19 cellular contexts compared by ENCODE assay signal in the genomic region with DNA sequence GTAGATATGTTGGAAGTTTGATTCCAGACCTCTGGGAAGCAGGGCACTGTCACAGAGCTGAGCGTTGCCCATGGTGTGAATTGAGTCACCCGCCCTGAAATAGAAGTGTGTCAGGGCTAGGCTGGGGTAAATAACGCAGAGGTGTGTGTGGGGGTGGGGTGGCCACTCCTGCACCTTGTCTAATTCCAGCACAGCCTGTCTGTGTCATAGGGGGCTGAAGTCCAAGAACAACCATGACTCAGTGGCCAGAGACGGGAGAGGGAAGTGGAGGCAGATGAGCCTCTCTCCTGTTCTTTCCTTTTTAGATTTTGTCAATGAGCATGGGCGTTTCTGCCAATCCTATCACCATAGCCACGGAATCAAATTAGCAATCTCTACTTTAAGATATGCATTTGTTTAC.
"Had no signal": no experiment of that assay in that cellular context is flagged by ENCODE, and none has a peak within 500 bp of the region (broad histone marks: within the 10 kb centered on the region; RNA-seq: fewer than 3 reads in every experiment).

No MANE protein-coding gene starts in this region.

- H3K4me3 Mint-ChIP-seq: activated CD8-positive, alpha-beta T cell treated with anti-CD3 and anti-CD28 coated beads for 36 hours; activated naive CD4-positive, alpha-beta T cell treated with anti-CD3 and anti-CD28 coated beads for 36 hours; activated naive CD8-positive, alpha-beta T cell treated with anti-CD3 and anti-CD28 coated beads, Interleukin-2, amount 50 U/mL, for 24 hours; activated T-cell treated with anti-CD3 and anti-CD28 coated beads, Interleukin-2, amount 50 U/mL, for 24 hours; effector memory CD8-positive, alpha-beta T cell; natural killer cell; stimulated activated effector memory CD8-positive, alpha-beta T cell treated with anti-CD3 and anti-CD28 coated beads, Interleukin-12 subunit alpha, Interleukin-12 subunit beta, amount 100 ng/mL, for 72 hours; T-helper 2 cell treated with Interferon-gamma antibody and Interleukin-4, amounts not matched to agents 5 μg/mL and 100 μg/mL, for 36 hours; type B pancreatic cell; WTC11 had no signal

- H3K9me3 Mint-ChIP-seq: activated CD8-positive, alpha-beta T cell treated with anti-CD3 and anti-CD28 coated beads for 36 hours; type B pancreatic cell had no signal

- H3K4me1 Mint-ChIP-seq: activated naive CD8-positive, alpha-beta T cell treated with anti-CD3 and anti-CD28 coated beads, Interleukin-2, amount 50 U/mL, for 24 hours; natural killer cell; stimulated activated effector memory CD8-positive, alpha-beta T cell treated with anti-CD3 and anti-CD28 coated beads, Interleukin-12 subunit alpha, Interleukin-12 subunit beta, amount 100 ng/mL, for 72 hours; WTC11 had no signal

- DNase-seq: activated CD4-positive, alpha-beta T cell treated with anti-CD3 and anti-CD28 coated beads for 4 hours; activated CD8-positive, alpha-beta T cell treated with anti-CD3 and anti-CD28 coated beads for 36 hours; activated naive CD4-positive, alpha-beta T cell treated with anti-CD3 and anti-CD28 coated beads for 36 hours; activated naive CD8-positive, alpha-beta T cell treated with anti-CD3 and anti-CD28 coated beads, Interleukin-2, amount 50 U/mL, for 24 hours; activated T-cell treated with anti-CD3 and anti-CD28 coated beads, Interleukin-2, amount 50 U/mL, for 24 hours; effector memory CD8-positive, alpha-beta T cell; islet precursor cell; left lung; natural killer cell; pancreas; right lobe of liver; stimulated activated CD4-positive, alpha-beta T cell treated with anti-CD3 and anti-CD28 coated beads, Interleukin-4, amount 100 ng/mL, for 1 hour; stomach had no signal

- H3K27ac Mint-ChIP-seq: activated CD8-positive, alpha-beta T cell treated with anti-CD3 and anti-CD28 coated beads for 36 hours; activated naive CD4-positive, alpha-beta T cell treated with anti-CD3 and anti-CD28 coated beads for 36 hours; activated naive CD8-positive, alpha-beta T cell treated with anti-CD3 and anti-CD28 coated beads, Interleukin-2, amount 50 U/mL, for 24 hours; activated T-cell treated with anti-CD3 and anti-CD28 coated beads, Interleukin-2, amount 50 U/mL, for 24 hours; effector memory CD8-positive, alpha-beta T cell; natural killer cell; stimulated activated effector memory CD8-positive, alpha-beta T cell treated with anti-CD3 and anti-CD28 coated beads, Interleukin-12 subunit alpha, Interleukin-12 subunit beta, amount 100 ng/mL, for 72 hours; T-helper 2 cell treated with Interferon-gamma antibody and Interleukin-4, amounts not matched to agents 5 μg/mL and 100 μg/mL, for 36 hours; type B pancreatic cell; WTC11 had no signal

- H3K36me3 Mint-ChIP-seq: natural killer cell; stimulated activated effector memory CD8-positive, alpha-beta T cell treated with anti-CD3 and anti-CD28 coated beads, Interleukin-12 subunit alpha, Interleukin-12 subunit beta, amount 100 ng/mL, for 72 hours; type B pancreatic cell had no signal

- H3K4me1 ChIP-seq: left lung, pancreas, right lobe of liver, stomach had no signal

- ATAC-seq: activated CD8-positive, alpha-beta T cell treated with anti-CD3 and anti-CD28 coated beads for 36 hours; activated naive CD8-positive, alpha-beta T cell treated with anti-CD3 and anti-CD28 coated beads, Interleukin-2, amount 50 U/mL, for 24 hours; effector memory CD8-positive, alpha-beta T cell; left lung; natural killer cell; pancreas; right lobe of liver; stimulated activated effector memory CD8-positive, alpha-beta T cell treated with anti-CD3 and anti-CD28 coated beads, Interleukin-12 subunit alpha, Interleukin-12 subunit beta, amount 100 ng/mL, for 72 hours; WTC11 had no signal

- H3K4me3 ChIP-seq: left lung, pancreas, right lobe of liver, SK-N-MC, smooth muscle cell, stomach had no signal

- H3K4me2 ChIP-seq: smooth muscle cell had no signal

- H3K36me3 ChIP-seq: left lung, pancreas, right lobe of liver, stomach had no signal

- FAIRE-seq: pancreas had no signal

- H3K27ac ChIP-seq: left lung, pancreas, right lobe of liver, SK-N-MC, stomach had no signal

- H3K9me3 ChIP-seq: pancreas, right lobe of liver had no signal

- H3K27me3 ChIP-seq: left lung, pancreas, right lobe of liver, stomach had no signal

- H3K27me3 Mint-ChIP-seq: activated CD8-positive, alpha-beta T cell treated with anti-CD3 and anti-CD28 coated beads for 36 hours; activated naive CD8-positive, alpha-beta T cell treated with anti-CD3 and anti-CD28 coated beads, Interleukin-2, amount 50 U/mL, for 24 hours; activated T-cell treated with anti-CD3 and anti-CD28 coated beads, Interleukin-2, amount 50 U/mL, for 24 hours; effector memory CD8-positive, alpha-beta T cell; type B pancreatic cell had no signal
